ENCODE assay signal across 3 cellular contexts in genomic region chr21:44405948-44406872, GRCh38.
TF ChIP-seq lines count a peak whose summit lies in the region.

No MANE protein-coding gene starts in this region.

TF ChIP-seq in SK-N-SH, 30 proteins besides CTCF, POLR2A, EP300 and RAD21:
- TF ChIP-seq TAF1 (IDR thresholded peaks at IDR 0.05; ENCODE audit: borderline replicate concordance, low read depth, low read length) (no peak), RFX5 (IDR thresholded peaks at IDR 0.05; ENCODE audit: low read length) (no peak), ZBTB33 (IDR thresholded peaks at IDR 0.05; ENCODE audit: borderline replicate concordance, low read depth) (no peak), NFIC (IDR thresholded peaks at IDR 0.05; ENCODE audit: borderline replicate concordance) (no peak), RXRA (IDR thresholded peaks at IDR 0.05; ENCODE audit: borderline replicate concordance, low read depth) (no peak), POLR2AphosphoS5 (IDR thresholded peaks at IDR 0.05; ENCODE audit: low read depth, low read length) (no peak), FOXM1 (IDR thresholded peaks at IDR 0.05; ENCODE audit: low read depth) (no peak), FOSL2 (IDR thresholded peaks at IDR 0.05; ENCODE audit: borderline replicate concordance, low read depth) (no peak), TCF12 (IDR thresholded peaks at IDR 0.05) (no peak), MXI1 (IDR thresholded peaks at IDR 0.05; ENCODE audit: low read depth, low read length) (no peak), JUND (IDR thresholded peaks at IDR 0.05) (no peak), MAX (IDR thresholded peaks at IDR 0.05; ENCODE audit: low read depth) (no peak), FOXJ3 (CRISPR knock-in tag; IDR thresholded peaks at IDR 0.05) (no peak), GATA2 (CRISPR knock-in tag; IDR thresholded peaks at IDR 0.05) (no peak), NRF1 (IDR thresholded peaks at IDR 0.05; ENCODE audit: low read depth, low read length) (no peak), GABPA (IDR thresholded peaks at IDR 0.05; ENCODE audit: low read depth) (no peak), TEAD4 (IDR thresholded peaks at IDR 0.05; ENCODE audit: borderline replicate concordance, insufficient read depth) (no peak), USF1 (IDR thresholded peaks at IDR 0.05; ENCODE audit: borderline replicate concordance, low read depth) (no peak)
- TF ChIP-seq, protein P1, sequence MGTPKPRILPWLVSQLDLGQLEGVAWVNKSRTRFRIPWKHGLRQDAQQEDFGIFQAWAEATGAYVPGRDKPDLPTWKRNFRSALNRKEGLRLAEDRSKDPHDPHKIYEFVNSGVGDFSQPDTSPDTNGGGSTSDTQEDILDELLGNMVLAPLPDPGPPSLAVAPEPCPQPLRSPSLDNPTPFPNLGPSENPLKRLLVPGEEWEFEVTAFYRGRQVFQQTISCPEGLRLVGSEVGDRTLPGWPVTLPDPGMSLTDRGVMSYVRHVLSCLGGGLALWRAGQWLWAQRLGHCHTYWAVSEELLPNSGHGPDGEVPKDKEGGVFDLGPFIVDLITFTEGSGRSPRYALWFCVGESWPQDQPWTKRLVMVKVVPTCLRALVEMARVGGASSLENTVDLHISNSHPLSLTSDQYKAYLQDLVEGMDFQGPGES (IDR thresholded peaks at IDR 0.05; ENCODE audit: low read depth, low read length): no peak
TF ChIP-seq in SK-N-SH: peak in this region for 0.

TF ChIP-seq in SK-N-SH treated with all-trans-retinoic acid at 6 μM for 48 hours, 23 proteins besides CTCF, POLR2A, EP300 and RAD21:
- TF ChIP-seq POU6F1 (CRISPR knock-in tag; IDR thresholded peaks at IDR 0.05; ENCODE audit: borderline replicate concordance, low read depth) (no peak), CSDC2 (CRISPR knock-in tag; IDR thresholded peaks at IDR 0.05) (no peak), CREB5 (CRISPR knock-in tag; IDR thresholded peaks at IDR 0.05; ENCODE audit: low read depth) (no peak), TSHZ2 (CRISPR knock-in tag; IDR thresholded peaks at IDR 0.05) (no peak), GLIS3 (CRISPR knock-in tag; IDR thresholded peaks at IDR 0.05) (no peak), OSR1 (CRISPR knock-in tag; IDR thresholded peaks at IDR 0.05) (no peak), RARB (CRISPR knock-in tag; IDR thresholded peaks at IDR 0.05) (no peak), ZFP30 (CRISPR knock-in tag; IDR thresholded peaks at IDR 0.05) (no peak), PPARA (CRISPR knock-in tag; IDR thresholded peaks at IDR 0.05; ENCODE audit: borderline replicate concordance) (no peak), ZNF70 (CRISPR knock-in tag; IDR thresholded peaks at IDR 0.05) (no peak), TCF4 (CRISPR knock-in tag; IDR thresholded peaks at IDR 0.05; ENCODE audit: borderline replicate concordance) (no peak)
- TF ChIP-seq, protein P2, sequence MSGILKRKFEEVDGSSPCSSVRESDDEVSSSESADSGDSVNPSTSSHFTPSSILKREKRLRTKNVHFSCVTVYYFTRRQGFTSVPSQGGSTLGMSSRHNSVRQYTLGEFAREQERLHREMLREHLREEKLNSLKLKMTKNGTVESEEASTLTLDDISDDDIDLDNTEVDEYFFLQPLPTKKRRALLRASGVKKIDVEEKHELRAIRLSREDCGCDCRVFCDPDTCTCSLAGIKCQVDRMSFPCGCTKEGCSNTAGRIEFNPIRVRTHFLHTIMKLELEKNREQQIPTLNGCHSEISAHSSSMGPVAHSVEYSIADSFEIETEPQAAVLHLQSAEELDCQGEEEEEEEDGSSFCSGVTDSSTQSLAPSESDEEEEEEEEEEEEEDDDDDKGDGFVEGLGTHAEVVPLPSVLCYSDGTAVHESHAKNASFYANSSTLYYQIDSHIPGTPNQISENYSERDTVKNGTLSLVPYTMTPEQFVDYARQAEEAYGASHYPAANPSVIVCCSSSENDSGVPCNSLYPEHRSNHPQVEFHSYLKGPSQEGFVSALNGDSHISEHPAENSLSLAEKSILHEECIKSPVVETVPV (CRISPR knock-in tag; IDR thresholded peaks at IDR 0.05): no peak

TF ChIP-seq in K562, 482 proteins besides CTCF, POLR2A, EP300 and RAD21:
- no peak for TF ChIP-seq NUFIP1 (IDR thresholded peaks at IDR 0.05; ENCODE audit: partially characterized antibody)
- peak; percentile 37 for TF ChIP-seq ZFP36 (IDR thresholded peaks at IDR 0.05; ENCODE audit: low read depth, low read length, partially characterized antibody)
- no peak for TF ChIP-seq ZNF384 (IDR thresholded peaks at IDR 0.05; ENCODE audit: low read depth, low read length)
